Comparison of ENCODE assay signal across 11 cellular contexts in genomic region chr19:34274284-34274826, GRCh38. TPM values are rescaled to one million over a fixed set of nuclear protein-coding genes. Genes with fewer than 3 reads are reported as not detected.
A peak's percentile ranks its signal among the peaks of the same experiment; 100 is the strongest.
DNase-seq lines count a peak whose midpoint lies in the region; ATAC-seq and TF ChIP-seq lines count a peak whose summit lies in the region.
"Had no signal": no experiment of that assay in that cellular context is flagged by ENCODE, and none has a peak within 500 bp of the region (broad histone marks: within the 10 kb centered on the region; RNA-seq: fewer than 3 reads in every experiment).

No MANE protein-coding gene starts in this region.

- ATAC-seq in thoracic aorta (ENCODE audit: insufficient number of reproducible peaks, low FRiP score, low read depth) (peak; percentile 15), GM21723 (IDR thresholded peaks at IDR 0.05; ENCODE audit: unreplicated experiment) (no peak)

- H3K4me1 ChIP-seq in thoracic aorta (ENCODE audit: control insufficient read depth in 1 of 2, low read depth in 2 of 2), result peaks cover 20 to 84% of the 10 kb centered on the region in 2 donors

- peak overlapping the region; percentile 29 for H3K27ac ChIP-seq in angular gyrus (ENCODE audit: low read depth, low read length)
- H3K27ac ChIP-seq in layer of hippocampus (ENCODE audit: low read depth, low read length), result peak overlapping the region; percentile 23
- peak overlapping the region; percentile 65 to 71 for H3K27ac ChIP-seq in thoracic aorta

- H3K9me3 ChIP-seq in thoracic aorta, result no peaks in the 10 kb centered on the region

- DNase-seq in activated CD8-positive, alpha-beta memory T cell treated with anti-CD3 and anti-CD28 coated beads for 24 hours, result peak; percentile 17
- no peak for DNase-seq in activated CD8-positive, alpha-beta memory T cell treated with anti-CD3 and anti-CD28 coated beads, Interleukin-2, amount 50 U/mL, for 4 hours
- DNase-seq in thoracic aorta (ENCODE audit: low spot score) (no peak), NCI-H748 treated with DMSO at 0.1 percent for 48 hours (lab: John Stamatoyannopoulos, UW) (no peak)
- no peak for DNase-seq in stimulated activated CD4-positive, alpha-beta T cell treated with anti-CD3 and anti-CD28 coated beads, Interleukin-4, amount 100 ng/mL, for 4 hours
- DNase-seq: activated CD4-positive, alpha-beta T cell treated with anti-CD3 and anti-CD28 coated beads for 48 hours; activated naive CD8-positive, alpha-beta T cell treated with anti-CD3 and anti-CD28 coated beads, Interleukin-2, amount 10 ng/mL, durations not matched to agents 7 days and 5 days; NCI-H187 had no signal

- no peaks in the 10 kb centered on the region for H3K36me3 ChIP-seq in thoracic aorta

- TF ChIP-seq CTCF in thoracic aorta (IDR thresholded peaks at IDR 0.05), result no peak

- peak overlapping the region; percentile 6 for H3K4me3 ChIP-seq in thoracic aorta

- H3K27me3 ChIP-seq in layer of hippocampus (ENCODE audit: control insufficient read depth, insufficient read depth, low read length) (no peaks in the 10 kb centered on the region), thoracic aorta (replicated peaks; ENCODE audit: insufficient read depth) (no peaks in the 10 kb centered on the region)

RNA-seq across cellular contexts. Expression of gene GARRE1, which starts 20.0 kb away (rescaled TPM):
- 10 to 100 TPM; 31.4 to 37.5 TPM for total RNA-seq in thoracic aorta
